8 cellular contexts compared by ENCODE assay signal in genomic region chr9:757246-757881, GRCh38.
A peak's percentile ranks its signal among the peaks of the same experiment; 100 is the strongest.
DNase-seq lines count a peak whose midpoint lies in the region; ATAC-seq and TF ChIP-seq lines count a peak whose summit lies in the region.

No MANE protein-coding gene starts in this region.

- no peaks in the 10 kb centered on the region for H3K79me2 ChIP-seq in PC-3 (ENCODE audit: low read length)

- ATAC-seq in PC-3, result peak; percentile 82
- no peak for ATAC-seq in HG03095 (IDR thresholded peaks at IDR 0.05; ENCODE audit: unreplicated experiment)
- no peak for ATAC-seq in GM21423 (IDR thresholded peaks at IDR 0.05; ENCODE audit: unreplicated experiment)

- POLR2A ChIA-PET in PC-3 (lab: Charles Lee; ENCODE audit: unreplicated experiment), result no interaction called here

- H3K27ac ChIP-seq in PC-3 (ENCODE audit: low read length), result no peak overlapping the region

- no peaks in the 10 kb centered on the region for H3K36me3 ChIP-seq in PC-3 (ENCODE audit: low read depth, low read length)

- no peaks in the 10 kb centered on the region for H3K9me3 ChIP-seq in PC-3 (ENCODE audit: low read length)

- H3F3A ChIP-seq in PC-3 (ENCODE audit: low read length, unreplicated experiment), result no peaks in the 10 kb centered on the region

- H2AFZ ChIP-seq in PC-3 (ENCODE audit: low read length), result no peak overlapping the region

- peak; percentile 6 for TF ChIP-seq CTCF in GM13976 (IDR thresholded peaks at IDR 0.05; ENCODE audit: borderline replicate concordance, control extremely low read depth, extremely low read depth, insufficient read depth, missing control alignments)
- peak; percentile 57 for TF ChIP-seq CTCF in PC-3 (conservative IDR thresholded peaks at IDR 0.05; ENCODE audit: low read depth, low read length)
- peak; percentile 67 for TF ChIP-seq CTCF in epithelial cell of proximal tubule (conservative IDR thresholded peaks at IDR 0.05; ENCODE audit: low read depth, low read length)

- DNase-seq in ACHN (peak; percentile 67), GM13976 (ENCODE audit: low spot score) (peak; percentile 51), PC-3 (peak; percentile 57), epithelial cell of proximal tubule (ENCODE audit: low read depth) (no peak), myocyte (ENCODE audit: low read depth) (peak; percentile 67)
- DNase-seq in effector CD4-positive, alpha-beta T cell, result no peak

- no peaks in the 10 kb centered on the region for H4K20me1 ChIP-seq in PC-3 (ENCODE audit: low read length)

- H3K4me1 ChIP-seq in PC-3 (ENCODE audit: insufficient read depth, low read length), result peaks cover 10% of the 10 kb centered on the region

- intact Hi-C loops in PC-3 (cut with micrococcal nuclease), result loop anchor here (1.0 kb wide), 1 partner anchor 143 kb away; no protein-coding TSS in a partner anchor

- no peaks in the 10 kb centered on the region for H3K27me3 ChIP-seq in PC-3 (ENCODE audit: low read length)

- CTCF ChIA-PET in PC-3 (lab: Charles Lee), result no interaction called here

- no peak overlapping the region for H3K9ac ChIP-seq in PC-3 (ENCODE audit: low read length)

- in situ Hi-C loops in ACHN (cut with HindIII; ENCODE audit: low pct_ligation_motif_present, low pct_unique_long_range_greater_than_20kb, low sequenced_read_pairs), result loop anchor here (25.0 kb wide), 1 partner anchor 145 kb away; no protein-coding TSS in a partner anchor
- in situ Hi-C loops in GM13976 (cut with MboI; ENCODE audit: low sequenced_read_pairs, unreplicated experiment), result no loop called here

- no peaks in the 10 kb centered on the region for H3K9me2 ChIP-seq in PC-3 (replicated peaks; ENCODE audit: low read length)

- H3K4me3 ChIP-seq in PC-3 (ENCODE audit: low read length) (no peak overlapping the region), epithelial cell of proximal tubule (ENCODE audit: low read depth, low read length) (no peak overlapping the region)

- no peak overlapping the region for H3K4me2 ChIP-seq in PC-3 (ENCODE audit: low read length)

- no TSS peak for BruUV-seq in PC-3 (replicated peaks; lab: Mats Ljungman, UMichigan)

Comparison
In these comparisons a context has a peak if more than half of its experiments do, and no peak if none do; other contexts are left out.
1. DNase-seq: peak in ACHN (single experiment), GM13976 (single experiment), PC-3 (single experiment) and myocyte (single experiment); none in epithelial cell of proximal tubule (single experiment) and effector CD4-positive, alpha-beta T cell (single experiment).
2. CTCF ChIP-seq: peak in every context shown above with its lines; median percentile 67 in epithelial cell of proximal tubule; 57 in PC-3; 6 in GM13976.